In genomic region chr3:131110087-131110486, GRCh38 we compare ENCODE assay signal across 11 cellular contexts.
A peak's percentile ranks its signal among the peaks of the same experiment; 100 is the strongest.
DNase-seq lines count a peak whose midpoint lies in the region; FAIRE-seq and TF ChIP-seq lines count a peak whose summit lies in the region.
"Had no signal": no experiment of that assay in that cellular context is flagged by ENCODE, and none has a peak within 500 bp of the region (broad histone marks: within the 10 kb centered on the region; RNA-seq: fewer than 3 reads in every experiment).

No MANE protein-coding gene starts in this region.

- H3K9ac ChIP-seq in skeletal muscle satellite cell (ENCODE audit: low read depth, low read length), result peak overlapping the region; percentile 72

- no peak overlapping the region for H3K4me3 ChIP-seq in SJCRH30
- H3K4me3 ChIP-seq in fibroblast of mammary gland (ENCODE audit: control insufficient read depth, low read depth, low read length), result no peak overlapping the region
- H3K4me3 ChIP-seq in skeletal muscle satellite cell (ENCODE audit: low read length), result no peak overlapping the region
- H3K4me3 ChIP-seq in small intestine (ENCODE audit: low read depth in 1 of 2, low read length in 2 of 2), result no peak overlapping the region

- no peaks in the 10 kb centered on the region for H3K27me3 ChIP-seq in SJCRH30
- H3K27me3 ChIP-seq in skeletal muscle satellite cell (ENCODE audit: control insufficient read depth, insufficient read depth, low read length), result no peaks in the 10 kb centered on the region
- H3K27me3 ChIP-seq in small intestine (ENCODE audit: control insufficient read depth in 2 of 2, insufficient read depth in 2 of 2, low read length in 2 of 2), result no peaks in the 10 kb centered on the region

- H3K9me3 ChIP-seq in SJCRH30 (replicated peaks) (no peaks in the 10 kb centered on the region; the same call in 1 of the 2 replicates), skeletal muscle satellite cell (replicated peaks; ENCODE audit: low read length) (no peaks in the 10 kb centered on the region), small intestine (ENCODE audit: control insufficient read depth, low read depth) (no peaks in the 10 kb centered on the region)

- H3K4me1 ChIP-seq in SJCRH30, result peaks cover 23% of the 10 kb centered on the region
- peaks cover 40% of the 10 kb centered on the region for H3K4me1 ChIP-seq in skeletal muscle satellite cell (ENCODE audit: control insufficient read depth, insufficient read depth, low read length)
- H3K4me1 ChIP-seq in small intestine (ENCODE audit: control insufficient read depth in 2 of 2, insufficient read depth in 1 of 2, low read depth in 1 of 2, low read length in 1 of 2), result no peaks in the 10 kb centered on the region

- H3K36me3 ChIP-seq in SJCRH30 (no peaks in the 10 kb centered on the region), skeletal muscle satellite cell (ENCODE audit: insufficient read depth, low read length) (no peaks in the 10 kb centered on the region), small intestine (ENCODE audit: control insufficient read depth in 2 of 2, insufficient read depth in 2 of 2, low read length in 2 of 2) (no peaks in the 10 kb centered on the region)

- TF ChIP-seq CTCF in fibroblast of mammary gland (conservative IDR thresholded peaks at IDR 0.05; ENCODE audit: control insufficient read depth, insufficient read depth, low read depth, low read length), result no peak

- DNase-seq in HCEC 1CT (peak; percentile 64), SJCRH30 (peak; percentile 20 to 24), fibroblast of mammary gland (ENCODE audit: low read depth) (peak; percentile 9), small intestine (no peak), T1000 (lab: John Stamatoyannopoulos, UW) (no peak), T-helper 1 cell (no peak)
- DNase-seq: activated CD8-positive, alpha-beta memory T cell treated with anti-CD3 and anti-CD28 coated beads for 24 hours; activated effector memory CD4-positive, alpha-beta T cell treated with Interleukin-2 at 50 U/mL for 16 hours; NCI-H1436 treated with DMSO at 0.1 percent for 48 hours; NCI-H510A treated with DMSO at 0.1 percent for 48 hours had no signal

- H3K27ac ChIP-seq in SJCRH30 (peak overlapping the region; percentile 11; the same call in 1 of the 2 replicates), small intestine (ENCODE audit: low read depth in 1 of 2, low read length in 1 of 2) (no peak overlapping the region)

- WGBS in small intestine, 3 donors, result 79 to 92% (median 80%) methylated on average over 1 of the region's 1 CpG

- FAIRE-seq in small intestine (lab: Jason Lieb, UNC), result no peak

- H3K4me2 ChIP-seq in skeletal muscle satellite cell (ENCODE audit: low read length), result peak overlapping the region; percentile 41

Comparison
In these comparisons a context has a peak if more than half of its experiments do, and no peak if none do; other contexts are left out.
1. DNase-seq: peak in HCEC 1CT (single experiment), SJCRH30 (2 of 2) and fibroblast of mammary gland (single experiment); none in small intestine (single experiment), T1000 (single experiment) and T-helper 1 cell (0 of 5).